1 cellular context compared by ENCODE assay signal in genomic region chr11:115637842-115638241, GRCh38.
TF ChIP-seq lines count a peak whose summit lies in the region.

No MANE protein-coding gene starts in this region.

TF ChIP-seq in K562, 482 proteins besides CTCF, POLR2A, EP300 and RAD21 (continued from another document):
- TF ChIP-seq ZBTB12 (CRISPR knock-in tag; IDR thresholded peaks at IDR 0.05) (no peak), HCFC1 (IDR thresholded peaks at IDR 0.05; ENCODE audit: low read depth, low read length) (no peak), FOSL1 (tag; conservative IDR thresholded peaks at IDR 0.05) (0 out of 2 replicates have a peak, but pooled peaks have one; percentile 26)
